Comparison of ENCODE assay signal across 24 cellular contexts in genomic region chr17:8438441-8438840, GRCh38. TPM values are rescaled to one million over a fixed set of nuclear protein-coding genes. Genes with fewer than 3 reads are reported as not detected.
DNase-seq lines count a peak whose midpoint lies in the region; ATAC-seq and TF ChIP-seq lines count a peak whose summit lies in the region.
"Had no signal": no experiment of that assay in that cellular context is flagged by ENCODE, and none has a peak within 500 bp of the region (broad histone marks: within the 10 kb centered on the region; RNA-seq: fewer than 3 reads in every experiment).

No MANE protein-coding gene starts in this region.

- no peak overlapping the region for H3K27ac ChIP-seq in CD4-positive, alpha-beta memory T cell (ENCODE audit: low read depth, low read length)
- H3K27ac ChIP-seq: lower lobe of right lung, prostate gland, upper lobe of left lung had no signal

- H3K4me3 Mint-ChIP-seq in activated CD4-positive, alpha-beta T cell treated with anti-CD3 and anti-CD28 coated beads, Interleukin-2, amount 10 ng/mL, durations not matched to agents 7 days and 5 days = no peak overlapping the region
- H3K4me3 Mint-ChIP-seq in CD4-positive, alpha-beta memory T cell = peak overlapping the region in 4 of 8 donors; percentile 12 to 44 (median 38)
- peak overlapping the region; percentile 100 for H3K4me3 Mint-ChIP-seq in activated T-helper 17 cell treated with anti-CD3 and anti-CD28 coated beads, Interleukin-2, amount 50 U/mL, for 72 hours
- peak overlapping the region in 9 of 10 donors; percentile 6 to 100 (median 56) for H3K4me3 Mint-ChIP-seq in naive thymus-derived CD8-positive, alpha-beta T cell
- H3K4me3 Mint-ChIP-seq: dendritic cell treated with granulocyte-macrophage colony-stimulating factor and Interleukin-4, amounts not matched to agents 40 ng/mL and 50 ng/mL, for 4 days had no signal

- H3K27ac Mint-ChIP-seq in activated CD4-positive, alpha-beta T cell treated with anti-CD3 and anti-CD28 coated beads, Interleukin-2, amount 10 ng/mL, durations not matched to agents 7 days and 5 days = peak overlapping the region; percentile 60
- peak overlapping the region in 6 of 7 donors; percentile 29 to 78 (median 68) for H3K27ac Mint-ChIP-seq in CD4-positive, alpha-beta memory T cell
- no peak overlapping the region for H3K27ac Mint-ChIP-seq in activated T-helper 17 cell treated with anti-CD3 and anti-CD28 coated beads, Interleukin-2, amount 50 U/mL, for 72 hours
- peak overlapping the region in 8 of 10 donors; percentile 33 to 95 (median 77) for H3K27ac Mint-ChIP-seq in naive thymus-derived CD8-positive, alpha-beta T cell
- H3K27ac Mint-ChIP-seq: dendritic cell treated with granulocyte-macrophage colony-stimulating factor and Interleukin-4, amounts not matched to agents 40 ng/mL and 50 ng/mL, for 4 days had no signal

- DNase-seq in activated CD4-positive, alpha-beta T cell treated with anti-CD3 and anti-CD28 coated beads, Interleukin-2, amount 10 ng/mL, durations not matched to agents 7 days and 5 days = peak; percentile 13
- no peak for DNase-seq in activated CD4-positive, alpha-beta T cell treated with anti-CD3 and anti-CD28 coated beads for 4 hours
- peak in 2 of 5 donors; percentile 35 to 42 for DNase-seq in CD4-positive, alpha-beta memory T cell
- peak in 1 of 10 donors; percentile 57 for DNase-seq in naive thymus-derived CD8-positive, alpha-beta T cell
- no peak for DNase-seq in mucosa of descending colon
- DNase-seq in GM03348 (ENCODE audit: low spot score) = no peak
- DNase-seq: AML-193, anterior cingulate cortex, caudate nucleus, DMS79 treated with DMSO at 0.1 percent for 48 hours, Karpas-422, lower lobe of right lung, MV-4-11, NCI-H510A treated with DMSO at 0.1 percent for 48 hours, upper lobe of left lung had no signal

- H3K4me1 ChIP-seq in CD4-positive, alpha-beta memory T cell (ENCODE audit: insufficient read depth, low read length) = peaks cover 65% of the 10 kb centered on the region
- H3K4me1 ChIP-seq in mucosa of descending colon (ENCODE audit: low read depth) = peaks cover 14% of the 10 kb centered on the region
- H3K4me1 ChIP-seq: prostate gland had no signal

- CTCF ChIA-PET in activated CD4-positive, alpha-beta T cell treated with anti-CD3 and anti-CD28 coated beads, Interleukin-2, amount 10 ng/mL, durations not matched to agents 7 days and 5 days (lab: Charles Lee) = interaction anchor here (0.6 to 1.3 kb wide), 2 partner anchors 13 to 55 kb away, joined by 4 read pairs; no protein-coding TSS in a partner anchor
- CTCF ChIA-PET in CD4-positive, alpha-beta memory T cell (lab: Charles Lee; ENCODE audit: partially characterized antibody) = interaction anchor here (0.7 to 0.8 kb wide), 2 partner anchors 55 to 307 kb away, joined by 3 to 4 read pairs; no protein-coding TSS in a partner anchor

- peaks cover 14% of the 10 kb centered on the region for H3K36me3 Mint-ChIP-seq in activated CD4-positive, alpha-beta T cell treated with anti-CD3 and anti-CD28 coated beads, Interleukin-2, amount 10 ng/mL, durations not matched to agents 7 days and 5 days (ENCODE audit: low read depth)
- peaks cover 6 to 42% of the 10 kb centered on the region in 2 donors for H3K36me3 Mint-ChIP-seq in CD4-positive, alpha-beta memory T cell
- H3K36me3 Mint-ChIP-seq in activated T-helper 17 cell treated with anti-CD3 and anti-CD28 coated beads, Interleukin-2, amount 50 U/mL, for 72 hours (ENCODE audit: low read depth) = peaks cover 64% of the 10 kb centered on the region
- peaks cover 0 to 33% (median 3%) of the 10 kb centered on the region in 3 donors for H3K36me3 Mint-ChIP-seq in naive thymus-derived CD8-positive, alpha-beta T cell

- ATAC-seq in activated T-helper 17 cell treated with anti-CD3 and anti-CD28 coated beads, Interleukin-2, amount 50 U/mL, for 72 hours (replicated peaks) = no peak
- no peak for ATAC-seq in naive thymus-derived CD8-positive, alpha-beta T cell
- no peak for ATAC-seq in mucosa of descending colon
- ATAC-seq in esophagus mucosa = no peak
- ATAC-seq: lower lobe of right lung, Panc1 had no signal

- H3K36me3 ChIP-seq in CD4-positive, alpha-beta memory T cell (ENCODE audit: insufficient read depth, low read length) = peaks cover 5% of the 10 kb centered on the region
- no peaks in the 10 kb centered on the region for H3K36me3 ChIP-seq in mucosa of descending colon (ENCODE audit: low read depth)
- H3K36me3 ChIP-seq: prostate gland had no signal

- peaks cover 54% of the 10 kb centered on the region for H3K4me1 Mint-ChIP-seq in activated CD4-positive, alpha-beta T cell treated with anti-CD3 and anti-CD28 coated beads, Interleukin-2, amount 10 ng/mL, durations not matched to agents 7 days and 5 days
- peaks cover 38 to 75% (median 56%) of the 10 kb centered on the region in 4 donors for H3K4me1 Mint-ChIP-seq in CD4-positive, alpha-beta memory T cell
- peaks cover 26% of the 10 kb centered on the region for H3K4me1 Mint-ChIP-seq in activated T-helper 17 cell treated with anti-CD3 and anti-CD28 coated beads, Interleukin-2, amount 50 U/mL, for 72 hours
- peaks cover 29 to 69% (median 58%) of the 10 kb centered on the region in 4 donors for H3K4me1 Mint-ChIP-seq in naive thymus-derived CD8-positive, alpha-beta T cell

- H3K27me3 Mint-ChIP-seq in activated CD4-positive, alpha-beta T cell treated with anti-CD3 and anti-CD28 coated beads, Interleukin-2, amount 10 ng/mL, durations not matched to agents 7 days and 5 days = no peaks in the 10 kb centered on the region
- H3K27me3 Mint-ChIP-seq in CD4-positive, alpha-beta memory T cell = no peaks in the 10 kb centered on the region
- H3K27me3 Mint-ChIP-seq in activated T-helper 17 cell treated with anti-CD3 and anti-CD28 coated beads, Interleukin-2, amount 50 U/mL, for 72 hours = no peaks in the 10 kb centered on the region
- H3K27me3 Mint-ChIP-seq in naive thymus-derived CD8-positive, alpha-beta T cell = no peaks in the 10 kb centered on the region
- H3K27me3 Mint-ChIP-seq: dendritic cell treated with granulocyte-macrophage colony-stimulating factor and Interleukin-4, amounts not matched to agents 40 ng/mL and 50 ng/mL, for 4 days had no signal

- no peaks in the 10 kb centered on the region for H3K27me3 ChIP-seq in CD4-positive, alpha-beta memory T cell (ENCODE audit: insufficient read depth, low read length)
- H3K27me3 ChIP-seq: upper lobe of left lung had no signal

- H3K9me3 ChIP-seq in CD4-positive, alpha-beta memory T cell (ENCODE audit: control insufficient read depth in 1 of 2, low read length in 2 of 2) = no peaks in the 10 kb centered on the region
- H3K9me3 ChIP-seq in mucosa of descending colon = no peaks in the 10 kb centered on the region
- H3K9me3 ChIP-seq: lower lobe of right lung, prostate gland, upper lobe of left lung had no signal

- intact Hi-C loops in CD4-positive, alpha-beta memory T cell (cut with micrococcal nuclease) = loop anchor here (5.0 to 10.0 kb wide), 2 partner anchors 191 to 196 kb away; partner anchors contain the start of genes CTC1, MYH10 and PFAS
- intact Hi-C loops in mucosa of descending colon (cut with DNase I, micrococcal nuclease) = no loop called here

- H3K4me3 ChIP-seq in CD4-positive, alpha-beta memory T cell (ENCODE audit: low read length in 2 of 2) = no peak overlapping the region
- H3K4me3 ChIP-seq in mucosa of descending colon = no peak overlapping the region
- H3K4me3 ChIP-seq: prostate gland had no signal

- no peaks in the 10 kb centered on the region for H3K9me3 Mint-ChIP-seq in activated CD4-positive, alpha-beta T cell treated with anti-CD3 and anti-CD28 coated beads, Interleukin-2, amount 10 ng/mL, durations not matched to agents 7 days and 5 days
- no peaks in the 10 kb centered on the region for H3K9me3 Mint-ChIP-seq in CD4-positive, alpha-beta memory T cell
- H3K9me3 Mint-ChIP-seq in activated T-helper 17 cell treated with anti-CD3 and anti-CD28 coated beads, Interleukin-2, amount 50 U/mL, for 72 hours = no peaks in the 10 kb centered on the region
- H3K9me3 Mint-ChIP-seq in naive thymus-derived CD8-positive, alpha-beta T cell = no peaks in the 10 kb centered on the region
- H3K9me3 Mint-ChIP-seq: dendritic cell treated with granulocyte-macrophage colony-stimulating factor and Interleukin-4, amounts not matched to agents 40 ng/mL and 50 ng/mL, for 4 days had no signal

- no peak for TF ChIP-seq CTCF in mucosa of descending colon (IDR thresholded peaks at IDR 0.05)

- POLR2A ChIA-PET in activated CD4-positive, alpha-beta T cell treated with anti-CD3 and anti-CD28 coated beads, Interleukin-2, amount 10 ng/mL, durations not matched to agents 7 days and 5 days (lab: Charles Lee) = no interaction called here
- POLR2A ChIA-PET in CD4-positive, alpha-beta memory T cell (lab: Charles Lee; ENCODE audit: partially characterized antibody) = no interaction called here
- POLR2A ChIA-PET in naive thymus-derived CD8-positive, alpha-beta T cell (lab: Charles Lee) = no interaction called here

RNA-seq across cellular contexts. Expression of gene NDEL1, which starts 2.8 kb away (rescaled TPM):
- 10 to 100 TPM; 59.7 to 65.5 TPM for total RNA-seq in activated CD4-positive, alpha-beta T cell treated with anti-CD3 and anti-CD28 coated beads, Interleukin-2, amount 10 ng/mL, durations not matched to agents 7 days and 5 days
- total RNA-seq in CD4-positive, alpha-beta memory T cell = 100 to 1,000 TPM; 115 to 120 TPM
- polyA plus RNA-seq in CD4-positive, alpha-beta memory T cell = 10 to 100 TPM; 52.9 to 66.5 TPM
- total RNA-seq in activated T-helper 17 cell treated with anti-CD3 and anti-CD28 coated beads, Interleukin-2, amount 50 U/mL, for 72 hours = 10 to 100 TPM; 71.9 to 74.1 TPM
- 100 to 1,000 TPM in 1 of 2 experiments, 10 to 100 TPM in 1; 99.8 to 113 TPM for total RNA-seq in naive thymus-derived CD8-positive, alpha-beta T cell
- polyA plus RNA-seq in naive thymus-derived CD8-positive, alpha-beta T cell = 10 to 100 TPM; 40.3 to 56.8 (median 47.8) TPM
- total RNA-seq in mucosa of descending colon (10 to 100 TPM; 57.5 to 80.5 (median 63.6) TPM), esophagus mucosa (75.9 TPM)

RNA-seq across cellular contexts. Expression of gene RNF222, which starts 40.8 kb away (rescaled TPM):
- total RNA-seq in activated CD4-positive, alpha-beta T cell treated with anti-CD3 and anti-CD28 coated beads, Interleukin-2, amount 10 ng/mL, durations not matched to agents 7 days and 5 days = under 1 TPM; 0.10 to 0.12 TPM
- under 1 TPM; 0.15 to 0.17 TPM for total RNA-seq in CD4-positive, alpha-beta memory T cell
- under 1 TPM; 0.08 to 0.14 TPM for polyA plus RNA-seq in CD4-positive, alpha-beta memory T cell
- total RNA-seq in activated T-helper 17 cell treated with anti-CD3 and anti-CD28 coated beads, Interleukin-2, amount 50 U/mL, for 72 hours = under 1 TPM; 0.09 to 0.21 TPM
- total RNA-seq in naive thymus-derived CD8-positive, alpha-beta T cell = under 1 TPM; 0.18 to 0.19 TPM
- under 1 TPM in 2 of 3 donors, not detected in 1; 0.15 to 0.19 TPM for polyA plus RNA-seq in naive thymus-derived CD8-positive, alpha-beta T cell
- total RNA-seq in mucosa of descending colon (not detected), esophagus mucosa (10.8 TPM)
- total RNA-seq: A172, fibroblast of lung, H4, kidney epithelial cell, lower lobe of right lung, prostate gland, upper lobe of left lung had no signal
- polyA plus RNA-seq: fibroblast of lung had no signal

RNA-seq across cellular contexts. Expression of gene RPL26, which starts 55.4 kb away (rescaled TPM):
- total RNA-seq in activated CD4-positive, alpha-beta T cell treated with anti-CD3 and anti-CD28 coated beads, Interleukin-2, amount 10 ng/mL, durations not matched to agents 7 days and 5 days = 1,000 to 10,000 TPM; 2,050 to 2,305 TPM
- total RNA-seq in CD4-positive, alpha-beta memory T cell = 1,000 to 10,000 TPM; 2,761 to 2,878 TPM
- polyA plus RNA-seq in CD4-positive, alpha-beta memory T cell = 1,000 to 10,000 TPM; 1,274 to 1,731 TPM
- 1,000 to 10,000 TPM; 2,606 to 3,397 TPM for total RNA-seq in activated T-helper 17 cell treated with anti-CD3 and anti-CD28 coated beads, Interleukin-2, amount 50 U/mL, for 72 hours
- 1,000 to 10,000 TPM; 2,896 to 2,977 TPM for total RNA-seq in naive thymus-derived CD8-positive, alpha-beta T cell
- polyA plus RNA-seq in naive thymus-derived CD8-positive, alpha-beta T cell = 1,000 to 10,000 TPM; 1,685 to 2,097 (median 2,039) TPM
- total RNA-seq in mucosa of descending colon (1,000 to 10,000 TPM; 1,217 to 1,361 (median 1,229) TPM), esophagus mucosa (1,742 TPM)
